ENCODE assay signal across 7 cellular contexts in the genomic region with DNA sequence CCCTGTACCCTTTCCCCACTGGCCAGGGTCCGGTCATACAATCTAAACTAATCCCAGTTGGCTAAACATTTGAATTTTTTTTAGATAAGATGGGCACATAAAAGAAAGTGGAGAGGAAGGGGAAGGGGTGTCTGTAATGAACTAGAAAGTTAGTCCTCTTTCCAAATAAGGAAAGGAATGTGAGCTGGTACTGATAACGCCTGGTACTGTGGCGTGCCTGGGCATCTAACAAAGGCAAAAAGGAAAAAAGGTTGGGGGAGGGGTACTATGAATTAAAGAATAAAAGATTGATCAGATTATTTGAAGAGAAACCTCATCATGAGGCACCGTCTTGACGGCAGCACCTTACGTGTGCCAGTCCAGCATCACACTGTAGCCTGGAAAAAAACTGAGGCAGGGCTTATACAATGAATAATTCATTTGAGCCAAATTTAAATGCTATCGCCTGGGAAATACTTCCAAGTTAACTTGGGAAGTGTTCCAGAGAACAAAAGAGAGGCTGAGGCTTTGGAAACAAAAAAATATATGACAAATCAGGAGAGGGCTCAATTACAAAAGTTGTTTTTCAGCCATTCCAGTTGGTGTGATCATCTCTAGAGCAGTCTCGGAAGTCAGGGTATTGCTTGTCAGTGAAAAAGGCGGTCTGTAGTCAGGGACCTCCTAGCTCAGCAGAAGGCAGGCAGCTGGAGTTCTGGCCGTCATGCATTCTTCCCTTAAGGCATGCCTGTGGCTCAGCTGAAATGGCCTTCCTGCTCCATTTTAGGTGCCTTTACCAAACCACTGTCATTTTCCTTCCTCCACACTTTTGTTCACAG.
DNase-seq lines count a peak whose midpoint lies in the region; ATAC-seq, FAIRE-seq and TF ChIP-seq lines count a peak whose summit lies in the region.
"Not testable (repeated sequence)": the region's sequence is repeated elsewhere in the genome, so short reads cannot be mapped to it uniquely, and the experiment has no call there.

No MANE protein-coding gene starts in this region.

- not testable (repeated sequence) for H3K4me2 ChIP-seq in K562 (ENCODE audit: insufficient read depth, low read length)

- not testable (repeated sequence) for H3K9me1 ChIP-seq in K562 (ENCODE audit: control insufficient read depth, insufficient read depth, low read length)

- TF ChIP-seq RAD21 in K562 (CRISPR knock-in tag; conservative IDR thresholded peaks at IDR 0.05 in 1 of 2, IDR thresholded peaks at IDR 0.05 in 1 of 2): not testable (repeated sequence)

- CTCF ChIA-PET in K562 (lab: Yijun Ruan, JAX; ENCODE audit: low intra/inter-chr PET ratio): not testable (repeated sequence)

- H4K20me1 ChIP-seq in K562 (replicated peaks; ENCODE audit: control insufficient read depth, insufficient read depth, low read length): not testable (repeated sequence)

- not testable (repeated sequence) for H3K9ac ChIP-seq in K562 (ENCODE audit: insufficient read depth in 1 of 2, low read depth in 2 of 2, low read length in 2 of 2); kidney (ENCODE audit: low read length in 2 of 2)

- H3K4me1 ChIP-seq in K562 (replicated peaks in 1 of 2; ENCODE audit: control insufficient read depth in 2 of 2, insufficient read depth in 2 of 2, low read length in 2 of 2); foreskin keratinocyte; heart right ventricle; kidney (ENCODE audit: control insufficient read depth in 1 of 2, insufficient read depth in 1 of 2, low read depth in 1 of 2, low read length in 2 of 2): not testable (repeated sequence)

- not testable (repeated sequence) for ATAC-seq in K562
- peak; percentile 56 for ATAC-seq in foreskin keratinocyte
- ATAC-seq in heart right ventricle: peak; percentile 63 to 87 (median 74)
- peak; percentile 94 for ATAC-seq in omental fat pad (ENCODE audit: low FRiP score)

- no CpG with 5 or more reads among the region's 10 CpGs for WGBS in K562 (ENCODE audit: insufficient coverage, low coverage, missing lambda C conversion rate)
- WGBS in heart right ventricle, 2 donors: no CpG with 5 or more reads among the region's 10 CpGs

- H3K27me3 ChIP-seq in K562 (ENCODE audit: control insufficient read depth in 2 of 2, insufficient read depth in 2 of 2, low read length in 2 of 2); foreskin keratinocyte; heart right ventricle: not testable (repeated sequence)

- H3K27ac ChIP-seq in K562 (ENCODE audit: extremely low read depth, low read depth, low read length); foreskin keratinocyte; heart right ventricle; kidney (ENCODE audit: low read depth in 2 of 2, low read length in 2 of 2): not testable (repeated sequence)

- not testable (repeated sequence) for H3K36me3 ChIP-seq in K562 (ENCODE audit: control insufficient read depth, insufficient read depth, low read length); heart right ventricle; kidney (ENCODE audit: control insufficient read depth in 1 of 2, insufficient read depth in 2 of 2, low read length in 2 of 2)

- TF ChIP-seq POLR2A in GM12892 (IDR thresholded peaks at IDR 0.05; ENCODE audit: low read depth, low read length); K562 (conservative IDR thresholded peaks at IDR 0.05): not testable (repeated sequence)

- H3K9me3 ChIP-seq in K562 (replicated peaks; ENCODE audit: control insufficient read depth, insufficient read depth, low read depth, low read length); heart right ventricle; kidney (ENCODE audit: control insufficient read depth in 1 of 2, low read length in 2 of 2): not testable (repeated sequence)

- TF ChIP-seq EP300 in K562 (IDR thresholded peaks at IDR 0.05; ENCODE audit: low read length): not testable (repeated sequence)

- FAIRE-seq in GM12892 (lab: Jason Lieb, UNC) (peak; percentile 42), K562 (lab: Jason Lieb, UNC) (peak; percentile 71), kidney (lab: Jason Lieb, UNC) (peak; percentile 41), urothelium cell line (lab: Jason Lieb, UNC) (peak; percentile 17)

- intact Hi-C loops in K562 (cut with micrococcal nuclease); heart right ventricle (cut with DNase I); kidney (cut with DNase I): not testable (repeated sequence)

- H3K4me3 ChIP-seq in K562; heart right ventricle; kidney (ENCODE audit: low read length in 2 of 2): not testable (repeated sequence)

- in situ Hi-C loops in K562 (cut with MboI): not testable (repeated sequence)

- H2AFZ ChIP-seq in K562 (ENCODE audit: low read depth, low read length): not testable (repeated sequence)

- POLR2A ChIA-PET in K562 (lab: Yijun Ruan, JAX): not testable (repeated sequence)

- not testable (repeated sequence) for DNase-seq in GM12892 (ENCODE audit: insufficient read length); K562 (ENCODE audit: extremely low read depth in 1 of 4, low spot score in 3 of 4); foreskin keratinocyte; heart right ventricle; kidney; omental fat pad (ENCODE audit: low spot score); urothelium cell line (ENCODE audit: low spot score)

- BruUV-seq in K562 (replicated peaks; lab: Mats Ljungman, UMichigan): not testable (repeated sequence)

- not testable (repeated sequence) for H3K79me2 ChIP-seq in K562 (ENCODE audit: control insufficient read depth, insufficient read depth, low read length)

- not testable (repeated sequence) for TF ChIP-seq CTCF in K562 (IDR thresholded peaks at IDR 0.05 in 2 of 3, conservative IDR thresholded peaks at IDR 0.05 in 1 of 3; ENCODE audit: insufficient read depth in 2 of 3, low read depth in 1 of 3, low read length in 3 of 3); foreskin keratinocyte (conservative IDR thresholded peaks at IDR 0.05); heart right ventricle (IDR thresholded peaks at IDR 0.05); kidney (IDR thresholded peaks at IDR 0.05; ENCODE audit: borderline replicate concordance, extremely low read depth, insufficient read depth); omental fat pad (IDR thresholded peaks at IDR 0.05)
